Comparison of ENCODE assay signal across 1 cellular context in the genomic region with DNA sequence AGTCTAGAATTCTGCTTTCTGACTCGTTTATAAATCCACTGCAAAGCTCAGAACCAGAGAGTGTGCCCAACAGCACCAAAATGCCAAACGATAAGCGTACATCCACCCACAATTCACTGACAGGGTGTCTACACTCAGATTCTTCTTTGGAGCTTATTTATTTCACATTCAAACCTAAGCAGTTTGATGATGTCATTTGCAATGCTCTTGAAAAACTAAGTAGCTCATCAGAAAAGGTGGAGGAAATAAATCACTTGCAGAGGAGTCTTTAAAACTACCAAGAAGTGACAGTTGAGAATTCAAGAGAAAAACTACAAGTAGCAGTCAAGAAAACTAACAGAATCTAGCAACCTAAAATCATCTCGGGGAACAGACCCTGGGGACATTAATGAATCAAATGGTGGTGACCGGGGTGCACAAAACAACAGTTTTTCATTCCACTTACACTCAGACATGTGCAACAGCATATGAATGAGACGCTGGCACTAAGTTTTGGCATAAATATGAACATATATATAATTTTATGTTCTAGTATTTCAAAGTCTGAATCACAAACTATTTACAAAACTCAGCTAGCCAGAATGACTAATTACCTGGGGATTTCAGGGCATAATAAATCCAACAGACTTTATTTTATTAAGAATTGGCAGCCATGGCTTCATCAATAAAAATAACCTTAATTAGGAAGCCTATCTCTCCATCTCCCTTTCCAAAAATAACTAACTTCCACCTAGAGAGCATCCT.
TF ChIP-seq lines count a peak whose summit lies in the region.

No MANE protein-coding gene starts in this region.

TF ChIP-seq in HEK293, 187 proteins besides CTCF, POLR2A, EP300 and RAD21 (continued from another document):
- TF ChIP-seq, protein P1, sequence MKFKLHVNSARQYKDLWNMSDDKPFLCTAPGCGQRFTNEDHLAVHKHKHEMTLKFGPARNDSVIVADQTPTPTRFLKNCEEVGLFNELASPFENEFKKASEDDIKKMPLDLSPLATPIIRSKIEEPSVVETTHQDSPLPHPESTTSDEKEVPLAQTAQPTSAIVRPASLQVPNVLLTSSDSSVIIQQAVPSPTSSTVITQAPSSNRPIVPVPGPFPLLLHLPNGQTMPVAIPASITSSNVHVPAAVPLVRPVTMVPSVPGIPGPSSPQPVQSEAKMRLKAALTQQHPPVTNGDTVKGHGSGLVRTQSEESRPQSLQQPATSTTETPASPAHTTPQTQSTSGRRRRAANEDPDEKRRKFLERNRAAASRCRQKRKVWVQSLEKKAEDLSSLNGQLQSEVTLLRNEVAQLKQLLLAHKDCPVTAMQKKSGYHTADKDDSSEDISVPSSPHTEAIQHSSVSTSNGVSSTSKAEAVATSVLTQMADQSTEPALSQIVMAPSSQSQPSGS (tag by site-specific recombination; IDR thresholded peaks at IDR 0.05; ENCODE audit: low read depth), result peak; percentile 95
- no peak for TF ChIP-seq ZNF596 (tag by site-specific recombination; IDR thresholded peaks at IDR 0.05)
- peak; percentile 24; the same call in 1 of the 2 replicates for TF ChIP-seq ZNF558 (tag by site-specific recombination; IDR thresholded peaks at IDR 0.05)
- TF ChIP-seq, protein P2, sequence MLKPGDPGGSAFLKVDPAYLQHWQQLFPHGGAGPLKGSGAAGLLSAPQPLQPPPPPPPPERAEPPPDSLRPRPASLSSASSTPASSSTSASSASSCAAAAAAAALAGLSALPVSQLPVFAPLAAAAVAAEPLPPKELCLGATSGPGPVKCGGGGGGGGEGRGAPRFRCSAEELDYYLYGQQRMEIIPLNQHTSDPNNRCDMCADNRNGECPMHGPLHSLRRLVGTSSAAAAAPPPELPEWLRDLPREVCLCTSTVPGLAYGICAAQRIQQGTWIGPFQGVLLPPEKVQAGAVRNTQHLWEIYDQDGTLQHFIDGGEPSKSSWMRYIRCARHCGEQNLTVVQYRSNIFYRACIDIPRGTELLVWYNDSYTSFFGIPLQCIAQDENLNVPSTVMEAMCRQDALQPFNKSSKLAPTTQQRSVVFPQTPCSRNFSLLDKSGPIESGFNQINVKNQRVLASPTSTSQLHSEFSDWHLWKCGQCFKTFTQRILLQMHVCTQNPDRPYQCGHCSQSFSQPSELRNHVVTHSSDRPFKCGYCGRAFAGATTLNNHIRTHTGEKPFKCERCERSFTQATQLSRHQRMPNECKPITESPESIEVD (tag by site-specific recombination; IDR thresholded peaks at IDR 0.05), result peak; percentile 82
- TF ChIP-seq OSR2 (tag by site-specific recombination; IDR thresholded peaks at IDR 0.05), result 0 out of 2 replicates have a peak, but pooled peaks have one; percentile 6
